16 cellular contexts compared by ENCODE assay signal in genomic region chr12:9636807-9637206, GRCh38. TPM values are rescaled to one million over a fixed set of nuclear protein-coding genes. Genes with fewer than 3 reads are reported as not detected.
DNase-seq lines count a peak whose midpoint lies in the region; ATAC-seq and TF ChIP-seq lines count a peak whose summit lies in the region.
"Had no signal": no experiment of that assay in that cellular context is flagged by ENCODE, and none has a peak within 500 bp of the region (broad histone marks: within the 10 kb centered on the region; RNA-seq: fewer than 3 reads in every experiment).

No MANE protein-coding gene starts in this region.

- intact Hi-C loops in naive thymus-derived CD4-positive, alpha-beta T cell (cut with micrococcal nuclease): loop anchor here in 1 of 2 donors (10.0 kb wide), 1 partner anchor 508 kb away; no protein-coding TSS in a partner anchor

- H3K27me3 Mint-ChIP-seq in T-helper 17 cell: no peaks in the 10 kb centered on the region
- H3K27me3 Mint-ChIP-seq in naive thymus-derived CD4-positive, alpha-beta T cell: peaks cover 0 to 2% (median 0%) of the 10 kb centered on the region in 5 donors
- peaks cover 2% of the 10 kb centered on the region for H3K27me3 Mint-ChIP-seq in glutamatergic neuron (ENCODE audit: unreplicated experiment)

- peaks cover 21% of the 10 kb centered on the region for H3K4me1 ChIP-seq in BLaER1
- H3K4me1 ChIP-seq in DND-41 (ENCODE audit: insufficient read depth, low read length): peaks cover 13% of the 10 kb centered on the region
- H3K4me1 ChIP-seq in naive thymus-derived CD4-positive, alpha-beta T cell (ENCODE audit: control insufficient read depth in 2 of 2, insufficient read depth in 2 of 2, low read length in 2 of 2): peaks cover 24 to 33% of the 10 kb centered on the region in 2 donors
- H3K4me1 ChIP-seq: thyroid gland had no signal

- TF ChIP-seq CTCF in DND-41 (IDR thresholded peaks at IDR 0.05; ENCODE audit: borderline replicate concordance, extremely low read depth, low read length, poor library complexity, severe bottlenecking): peak; percentile 17
- no peak for TF ChIP-seq CTCF in glutamatergic neuron (IDR thresholded peaks at IDR 0.05; ENCODE audit: partially characterized antibody, unreplicated experiment)

- H3K27ac ChIP-seq in BLaER1: peak overlapping the region; percentile 24; the same call in 1 of the 2 replicates
- no peak overlapping the region for H3K27ac ChIP-seq in DND-41 (ENCODE audit: low read length)
- no peak overlapping the region for H3K27ac ChIP-seq in naive thymus-derived CD4-positive, alpha-beta T cell (ENCODE audit: low read depth, low read length)
- H3K27ac ChIP-seq: coronary artery, PC-9, SK-N-MC, skin epidermis, thyroid gland had no signal

- H3K9ac ChIP-seq in BLaER1 (no peak overlapping the region), DND-41 (ENCODE audit: low read depth, low read length) (no peak overlapping the region)

- H3K4me2 ChIP-seq in BLaER1 (no peak overlapping the region), DND-41 (ENCODE audit: insufficient read depth, low read length) (no peak overlapping the region)
- H3K4me2 ChIP-seq: PC-9 had no signal

- DNase-seq in DND-41 (no peak), T-helper 17 cell (no peak), iPS-NIHi7 (ENCODE audit: extremely low spot score) (no peak), glutamatergic neuron (no peak), OCI-M1 (lab: John Stamatoyannopoulos, UW) (no peak)
- no peak for DNase-seq in naive thymus-derived CD4-positive, alpha-beta T cell
- DNase-seq: NCI-H1694 treated with DMSO at 0.1 percent for 48 hours; NCI-H446 treated with DMSO at 0.1 percent for 48 hours; PC-9; stimulated activated CD4-positive, alpha-beta T cell treated with anti-CD3 and anti-CD28 coated beads, Interleukin-4, amount 100 ng/mL, for 4 hours; thyroid gland had no signal

- H3K4me1 Mint-ChIP-seq in T-helper 17 cell: peaks cover 37% of the 10 kb centered on the region
- peaks cover 24 to 82% (median 72%) of the 10 kb centered on the region in 7 donors for H3K4me1 Mint-ChIP-seq in naive thymus-derived CD4-positive, alpha-beta T cell
- H3K4me1 Mint-ChIP-seq in glutamatergic neuron (ENCODE audit: low read depth, unreplicated experiment): no peaks in the 10 kb centered on the region

- H3K9me3 ChIP-seq in BLaER1 (peaks cover 11% of the 10 kb centered on the region), DND-41 (ENCODE audit: insufficient read depth, low read length, severe bottlenecking) (no peaks in the 10 kb centered on the region), T-helper 17 cell (ENCODE audit: control insufficient read depth, low read length, poor library complexity, severe bottlenecking) (no peaks in the 10 kb centered on the region)
- no peaks in the 10 kb centered on the region for H3K9me3 ChIP-seq in naive thymus-derived CD4-positive, alpha-beta T cell (ENCODE audit: control insufficient read depth in 2 of 3, low read length in 3 of 3)
- H3K9me3 ChIP-seq: thyroid gland had no signal

- H3K79me2 ChIP-seq in DND-41 (ENCODE audit: insufficient read depth, low read length): no peaks in the 10 kb centered on the region

- H3K4me3 Mint-ChIP-seq in T-helper 17 cell: no peak overlapping the region
- H3K4me3 Mint-ChIP-seq in naive thymus-derived CD4-positive, alpha-beta T cell: peak overlapping the region in 2 of 10 donors; percentile 8 to 24
- no peak overlapping the region for H3K4me3 Mint-ChIP-seq in glutamatergic neuron (ENCODE audit: unreplicated experiment)

- H4K20me1 ChIP-seq in BLaER1: no peaks in the 10 kb centered on the region
- H4K20me1 ChIP-seq in DND-41 (ENCODE audit: insufficient read depth, low read length): no peaks in the 10 kb centered on the region

- H3K9me3 Mint-ChIP-seq in naive thymus-derived CD4-positive, alpha-beta T cell: peaks cover 0 to 36% (median 9%) of the 10 kb centered on the region in 11 donors
- peaks cover 2% of the 10 kb centered on the region for H3K9me3 Mint-ChIP-seq in glutamatergic neuron (ENCODE audit: unreplicated experiment)

- peak overlapping the region; percentile 88 for H3K27ac Mint-ChIP-seq in T-helper 17 cell
- H3K27ac Mint-ChIP-seq in naive thymus-derived CD4-positive, alpha-beta T cell: peak overlapping the region in 7 of 9 donors; percentile 40 to 95 (median 87)
- H3K27ac Mint-ChIP-seq in glutamatergic neuron (ENCODE audit: unreplicated experiment): no peak overlapping the region

- ATAC-seq in DND-41 (ENCODE audit: insufficient read depth, low read depth): no peak
- ATAC-seq in T-helper 17 cell: no peak
- ATAC-seq in naive thymus-derived CD4-positive, alpha-beta T cell: no peak

- H3K36me3 ChIP-seq in BLaER1 (0 out of 2 replicates have a peak, but pooled peaks cover 4% of the 10 kb centered on the region), DND-41 (ENCODE audit: insufficient read depth, low read length) (no peaks in the 10 kb centered on the region)
- no peaks in the 10 kb centered on the region for H3K36me3 ChIP-seq in naive thymus-derived CD4-positive, alpha-beta T cell (ENCODE audit: control insufficient read depth in 2 of 3, insufficient read depth in 3 of 3, low read length in 3 of 3)
- H3K36me3 ChIP-seq: thyroid gland had no signal

- H3K4me3 ChIP-seq in BLaER1: no peak overlapping the region
- no peak overlapping the region for H3K4me3 ChIP-seq in DND-41 (ENCODE audit: low read depth in 1 of 2, low read length in 2 of 2)
- no peak overlapping the region for H3K4me3 ChIP-seq in naive thymus-derived CD4-positive, alpha-beta T cell (ENCODE audit: low read length)
- H3K4me3 ChIP-seq: coronary artery, PC-9, SK-N-MC, skin epidermis, thyroid gland had no signal

- H2AFZ ChIP-seq in DND-41 (ENCODE audit: low read depth, low read length): no peak overlapping the region
- H2AFZ ChIP-seq: PC-9 had no signal

- no peaks in the 10 kb centered on the region for H3K27me3 ChIP-seq in BLaER1
- no peaks in the 10 kb centered on the region for H3K27me3 ChIP-seq in DND-41 (ENCODE audit: insufficient read depth, low read length, poor library complexity)
- no peaks in the 10 kb centered on the region for H3K27me3 ChIP-seq in naive thymus-derived CD4-positive, alpha-beta T cell (ENCODE audit: control insufficient read depth in 2 of 2, insufficient read depth in 2 of 2, low read length in 2 of 2)
- H3K27me3 ChIP-seq: thyroid gland had no signal

- H3K36me3 Mint-ChIP-seq in T-helper 17 cell (ENCODE audit: low read depth) (peaks cover 2% of the 10 kb centered on the region), glutamatergic neuron (ENCODE audit: unreplicated experiment) (peaks cover 6% of the 10 kb centered on the region)
- H3K36me3 Mint-ChIP-seq in naive thymus-derived CD4-positive, alpha-beta T cell: peaks cover 4 to 54% (median 17%) of the 10 kb centered on the region in 5 donors

- CTCF ChIA-PET in naive thymus-derived CD4-positive, alpha-beta T cell (lab: Charles Lee): interaction anchor here (0.8 to 5.2 kb wide), 4 partner anchors 71 to 113 kb away, joined by 3 to 36 read pairs (median 8); no protein-coding TSS in a partner anchor

- POLR2A ChIA-PET in naive thymus-derived CD4-positive, alpha-beta T cell (lab: Charles Lee): interaction anchor here (0.9 to 5.7 kb wide), 7 partner anchors 14 to 263 kb away, joined by 3 to 119 read pairs (median 16); partner anchors contain the start of gene CLEC2D

RNA-seq across cellular contexts. Expression of gene KLRB1, which starts 29.1 kb away (rescaled TPM):
- total RNA-seq in T-helper 17 cell: 100 to 1,000 TPM; 182 to 229 TPM
- 10 to 100 TPM in 1 of 5 experiments, 1 to 10 TPM in 4; 1.1 to 33.7 (median 2.7) TPM for total RNA-seq in naive thymus-derived CD4-positive, alpha-beta T cell
- 1 to 10 TPM in 1 of 2 donors, under 1 TPM in 1; 0.43 to 1.9 TPM for polyA plus RNA-seq in naive thymus-derived CD4-positive, alpha-beta T cell
- total RNA-seq in glutamatergic neuron (ENCODE audit: unreplicated experiment): not detected
- total RNA-seq: H4, PC-9 had no signal

RNA-seq across cellular contexts. Expression of gene CLEC2D, which starts 32.7 kb away (rescaled TPM):
- total RNA-seq in T-helper 17 cell (100 to 1,000 TPM; 151 to 173 TPM), glutamatergic neuron (ENCODE audit: unreplicated experiment) (7.2 TPM)
- total RNA-seq in naive thymus-derived CD4-positive, alpha-beta T cell: 100 to 1,000 TPM; 182 to 378 (median 327) TPM
- 100 to 1,000 TPM; 319 to 323 TPM for polyA plus RNA-seq in naive thymus-derived CD4-positive, alpha-beta T cell

Comparison
In these comparisons a context has a peak if more than half of its experiments do, and no peak if none do; other contexts are left out.
1. RNA of gene KLRB1, which starts 29.1 kb away (total RNA-seq): 182 to 229 TPM in T-helper 17 cell; 1.1 to 33.7 TPM in naive thymus-derived CD4-positive, alpha-beta T cell and not detected in glutamatergic neuron (single experiment); every median in the first group is over 4 times any median in the second.
2. RNA of gene CLEC2D, which starts 32.7 kb away (total RNA-seq): 182 to 378 TPM in naive thymus-derived CD4-positive, alpha-beta T cell and 151 to 173 TPM in T-helper 17 cell; 7.2 TPM in glutamatergic neuron (single experiment); every median in the first group is over 10 times any median in the second.